ENCODE assay signal across 1 cellular context in genomic region chr17:41777157-41777578, GRCh38.
TF ChIP-seq lines count a peak whose summit lies in the region.

No MANE protein-coding gene starts in this region.

TF ChIP-seq in A549, 52 proteins besides CTCF, POLR2A, EP300 and RAD21 (continued from another document):
- TF ChIP-seq REST (IDR thresholded peaks at IDR 0.05) = no peak
- TF ChIP-seq SMC3 (IDR thresholded peaks at IDR 0.05) = peak; percentile 48; the same call in 2 of the 3 replicates
- peak; percentile 75; the same call in 1 of the 2 replicates for TF ChIP-seq EHF (CRISPR knock-in tag; IDR thresholded peaks at IDR 0.05)
- TF ChIP-seq JUNB (IDR thresholded peaks at IDR 0.05) = no peak
- no peak for TF ChIP-seq TP53 (CRISPR knock-in tag; IDR thresholded peaks at IDR 0.05)
- no peak for TF ChIP-seq HMGXB4 (CRISPR knock-in tag; IDR thresholded peaks at IDR 0.05; ENCODE audit: borderline replicate concordance)
- peak; percentile 51; the same call in 1 of the 2 replicates for TF ChIP-seq HOXB5 (CRISPR knock-in tag; IDR thresholded peaks at IDR 0.05)
- no peak for TF ChIP-seq JUN (IDR thresholded peaks at IDR 0.05)
- TF ChIP-seq HOXB13 (CRISPR knock-in tag; IDR thresholded peaks at IDR 0.05; ENCODE audit: low read depth) = peak; percentile 41; the same call in 1 of the 2 replicates
- no peak for TF ChIP-seq MAZ (IDR thresholded peaks at IDR 0.05; ENCODE audit: borderline replicate concordance, low read depth, low read length)
- TF ChIP-seq RFX5 (IDR thresholded peaks at IDR 0.05) = no peak
- no peak for TF ChIP-seq FOSB (CRISPR knock-in tag; IDR thresholded peaks at IDR 0.05)
- 0 out of 2 replicates have a peak, but pooled peaks have one; percentile 4 for TF ChIP-seq ATOH8 (CRISPR knock-in tag; IDR thresholded peaks at IDR 0.05; ENCODE audit: low read depth)
- TF ChIP-seq TFCP2L1 (CRISPR knock-in tag; IDR thresholded peaks at IDR 0.05) = 0 out of 2 replicates have a peak, but pooled peaks have one; percentile 20
